Comparison of ENCODE assay signal across 8 cellular contexts in genomic region chr20:31833130-31833930, GRCh38. TPM values are rescaled to one million over a fixed set of nuclear protein-coding genes. Genes with fewer than 3 reads are reported as not detected.
A peak's percentile ranks its signal among the peaks of the same experiment; 100 is the strongest.
DNase-seq lines count a peak whose midpoint lies in the region; ATAC-seq and TF ChIP-seq lines count a peak whose summit lies in the region.

No MANE protein-coding gene starts in this region.

- intact Hi-C loops in psoas muscle (cut with DNase I) = no loop called here

- no peaks in the 10 kb centered on the region for H3K79me2 ChIP-seq in OCI-LY3 (ENCODE audit: low read length)

- no peaks in the 10 kb centered on the region for H3K36me3 Mint-ChIP-seq in activated T-cell treated with anti-CD3 and anti-CD28 coated beads, Interleukin-2, amount 50 U/mL, for 4 hours (ENCODE audit: insufficient read depth)

- H3K27me3 Mint-ChIP-seq in activated T-cell treated with anti-CD3 and anti-CD28 coated beads, Interleukin-2, amount 50 U/mL, for 4 hours (ENCODE audit: low read depth) = no peaks in the 10 kb centered on the region

- H3K4me1 Mint-ChIP-seq in activated T-cell treated with anti-CD3 and anti-CD28 coated beads, Interleukin-2, amount 50 U/mL, for 4 hours (ENCODE audit: low read depth) = peaks cover 6% of the 10 kb centered on the region

- peak; percentile 38 for DNase-seq in SKM-1 treated with dmso at 0.1 percent for 144 hours (lab: John Stamatoyannopoulos, UW; ENCODE audit: unreplicated experiment)
- no peak for DNase-seq in SKM-1 (lab: John Stamatoyannopoulos, UW; ENCODE audit: unreplicated experiment)
- DNase-seq in activated T-cell treated with anti-CD3 and anti-CD28 coated beads, Interleukin-2, amount 50 U/mL, for 4 hours = peak; percentile 54
- DNase-seq in foreskin keratinocyte = no peak
- DNase-seq in psoas muscle = peak; percentile 75 to 85

- 0 out of 2 replicates have a peak, but pooled peaks cover 3% of the 10 kb centered on the region for H3K27me3 ChIP-seq in OCI-LY3 (ENCODE audit: low read depth, low read length)
- peaks cover 20% of the 10 kb centered on the region for H3K27me3 ChIP-seq in foreskin keratinocyte
- H3K27me3 ChIP-seq in psoas muscle (ENCODE audit: insufficient read depth in 3 of 3, low read length in 2 of 3) = no peaks in the 10 kb centered on the region

- no peaks in the 10 kb centered on the region for H4K20me1 ChIP-seq in OCI-LY3 (ENCODE audit: insufficient read depth, low read length)

- H3K36me3 ChIP-seq in OCI-LY3 (replicated peaks; ENCODE audit: low read depth, low read length) (no peaks in the 10 kb centered on the region), psoas muscle (ENCODE audit: insufficient read depth in 1 of 2, low read depth in 1 of 2) (peaks cover 0 to 71% of the 10 kb centered on the region in 2 donors)

- ATAC-seq in activated T-cell treated with anti-CD3 and anti-CD28 coated beads, Interleukin-2, amount 50 U/mL, for 4 hours = peak; percentile 45 to 55
- peak; percentile 31 for ATAC-seq in foreskin keratinocyte
- ATAC-seq in psoas muscle = peak; percentile 38 to 63 (median 46)
- no peak for ATAC-seq in HG02678 (IDR thresholded peaks at IDR 0.05; ENCODE audit: unreplicated experiment)
- ATAC-seq in GM18870 (IDR thresholded peaks at IDR 0.05; ENCODE audit: unreplicated experiment) = no peak

- H3K27ac ChIP-seq in OCI-LY3 (ENCODE audit: low read length) (no peak overlapping the region), foreskin keratinocyte (no peak overlapping the region), psoas muscle (peak overlapping the region; percentile 53)

- H3K4me3 ChIP-seq in OCI-LY3 (ENCODE audit: low read length) (no peak overlapping the region), psoas muscle (no peak overlapping the region)

- H3K9ac ChIP-seq in OCI-LY3 (ENCODE audit: low read length) = no peak overlapping the region

- peak; percentile 89 for TF ChIP-seq CTCF in OCI-LY3 (IDR thresholded peaks at IDR 0.05; ENCODE audit: low read depth, low read length)
- TF ChIP-seq CTCF in foreskin keratinocyte (conservative IDR thresholded peaks at IDR 0.05) = peak; percentile 68
- peak; percentile 74 for TF ChIP-seq CTCF in psoas muscle (IDR thresholded peaks at IDR 0.05)

- no peak overlapping the region for H3K4me3 Mint-ChIP-seq in activated T-cell treated with anti-CD3 and anti-CD28 coated beads, Interleukin-2, amount 50 U/mL, for 4 hours

- H3K4me2 ChIP-seq in OCI-LY3 (ENCODE audit: low read length) = no peak overlapping the region

- no peaks in the 10 kb centered on the region for H3K9me3 Mint-ChIP-seq in activated T-cell treated with anti-CD3 and anti-CD28 coated beads, Interleukin-2, amount 50 U/mL, for 4 hours

- H3K9me3 ChIP-seq in OCI-LY3 (ENCODE audit: insufficient read depth, low read length) = no peaks in the 10 kb centered on the region
- no peaks in the 10 kb centered on the region for H3K9me3 ChIP-seq in psoas muscle

- H3K4me1 ChIP-seq in OCI-LY3 (ENCODE audit: low read length) (peaks cover 7% of the 10 kb centered on the region), foreskin keratinocyte (no peaks in the 10 kb centered on the region), psoas muscle (peaks cover 31% of the 10 kb centered on the region)

- 56 to 62% (median 56%) methylated on average over 14 of the region's 14 CpGs for WGBS in psoas muscle, 3 donors

- H2AFZ ChIP-seq in OCI-LY3 (ENCODE audit: low read depth, low read length) = no peak overlapping the region

RNA-seq across cellular contexts. Expression of gene FOXS1, which starts 12.1 kb away (rescaled TPM):
- not detected for total RNA-seq in activated T-cell treated with anti-CD3 and anti-CD28 coated beads, Interleukin-2, amount 50 U/mL, for 4 hours
- not detected in 2 replicates for total RNA-seq in foreskin keratinocyte
- not detected in 2 replicates for polyA plus RNA-seq in foreskin keratinocyte
- 1 to 10 TPM in 2 of 4 donors, under 1 TPM in 2; 0.59 to 3.8 (median 1.2) TPM for total RNA-seq in psoas muscle
- 1 to 10 TPM in 1 of 3 donors, under 1 TPM in 2; 0.65 to 1.3 (median 0.87) TPM for polyA plus RNA-seq in psoas muscle

RNA-seq across cellular contexts. Expression of gene MYLK2, which starts 14.2 kb away (rescaled TPM):
- total RNA-seq in activated T-cell treated with anti-CD3 and anti-CD28 coated beads, Interleukin-2, amount 50 U/mL, for 4 hours = under 1 TPM in 2 of 3 donors, not detected in 1; 0.10 to 0.11 TPM
- total RNA-seq in foreskin keratinocyte (0.07 TPM in 2 replicates), psoas muscle (100 to 1,000 TPM in 2 of 4 donors, 10 to 100 TPM in 2; 55.8 to 144 (median 102) TPM)
- polyA plus RNA-seq in foreskin keratinocyte (0.12 and 0.21 TPM in 2 replicates), psoas muscle (100 to 1,000 TPM in 1 of 3 donors, 10 to 100 TPM in 2; 30.6 to 273 (median 91.4) TPM)

RNA-seq across cellular contexts. Expression of gene DUSP15, which starts 37.0 kb away (rescaled TPM):
- total RNA-seq in activated T-cell treated with anti-CD3 and anti-CD28 coated beads, Interleukin-2, amount 50 U/mL, for 4 hours = not detected
- not detected in 2 replicates for total RNA-seq in foreskin keratinocyte
- polyA plus RNA-seq in foreskin keratinocyte = not detected in 2 replicates
- under 1 TPM in 1 of 4 donors, not detected in 3; 0.51 TPM for total RNA-seq in psoas muscle
- under 1 TPM; 0.04 to 0.22 (median 0.17) TPM for polyA plus RNA-seq in psoas muscle

RNA-seq across cellular contexts. Expression of gene TTLL9, which starts 37.1 kb away (rescaled TPM):
- total RNA-seq in activated T-cell treated with anti-CD3 and anti-CD28 coated beads, Interleukin-2, amount 50 U/mL, for 4 hours = not detected
- total RNA-seq in foreskin keratinocyte (not detected in 2 replicates), psoas muscle (not detected)
- polyA plus RNA-seq in foreskin keratinocyte (not detected in 2 replicates), psoas muscle (under 1 TPM in 1 of 3 donors, not detected in 2; 0.01 TPM)

Comparison
In these comparisons a context has a peak if more than half of its experiments do, and no peak if none do; other contexts are left out.
1. DNase-seq: peak in SKM-1 treated with dmso at 0.1 percent for 144 hours (single experiment), activated T-cell treated with anti-CD3 and anti-CD28 coated beads, Interleukin-2, amount 50 U/mL, for 4 hours (single experiment) and psoas muscle (2 of 2); none in SKM-1 (single experiment) and foreskin keratinocyte (0 of 2).
2. ATAC-seq: peak in activated T-cell treated with anti-CD3 and anti-CD28 coated beads, Interleukin-2, amount 50 U/mL, for 4 hours (2 of 2), foreskin keratinocyte (single experiment) and psoas muscle (4 of 4); none in HG02678 (single experiment) and GM18870 (single experiment).
3. RNA of gene MYLK2, which starts 14.2 kb away (total RNA-seq): 55.8 to 144 TPM in psoas muscle; 0.10 to 0.11 TPM in activated T-cell treated with anti-CD3 and anti-CD28 coated beads, Interleukin-2, amount 50 U/mL, for 4 hours and 0.07 TPM in foreskin keratinocyte; every median in the first group is over 10 times any median in the second.
4. Peak in every context shown above with its lines, with median percentiles within 50 percentile points of each other: CTCF ChIP-seq.